8 cellular contexts compared by ENCODE assay signal in the genomic region with DNA sequence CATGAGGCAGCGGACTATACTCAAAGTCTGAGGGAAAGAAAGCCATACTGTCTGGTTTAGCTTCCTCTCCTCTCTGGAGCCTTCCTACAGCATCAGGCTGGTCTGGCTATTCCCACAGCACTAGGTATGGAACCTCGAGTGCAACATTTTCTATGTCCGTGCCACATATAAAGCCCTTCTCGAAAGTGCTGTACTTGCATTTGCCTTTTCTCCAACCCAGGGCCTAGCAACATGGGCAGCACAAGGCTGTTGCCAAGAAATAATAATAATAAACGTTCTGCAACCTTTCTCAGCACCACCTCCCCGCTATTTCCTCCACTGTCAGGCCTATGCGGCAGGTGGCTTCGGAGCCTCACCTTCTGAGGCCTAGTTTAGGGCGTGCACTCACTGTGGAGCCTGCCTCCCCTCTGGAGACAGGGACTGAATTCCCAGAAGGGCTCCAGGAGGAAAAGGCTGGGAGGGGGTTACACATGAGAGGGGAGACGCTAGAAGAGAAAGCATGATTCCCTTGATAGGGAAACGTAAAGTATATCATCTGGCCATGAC. TPM values are rescaled to one million over a fixed set of nuclear protein-coding genes. Genes with fewer than 3 reads are reported as not detected.
DNase-seq lines count a peak whose midpoint lies in the region; ATAC-seq and TF ChIP-seq lines count a peak whose summit lies in the region.

No MANE protein-coding gene starts in this region.

- H4K20me1 ChIP-seq in DOHH2 (ENCODE audit: control insufficient read depth, insufficient read depth, low read depth, low read length): peaks cover 25% of the 10 kb centered on the region; the same call in 1 of the 2 replicates

- intact Hi-C loops in breast epithelium (cut with DNase I; ENCODE audit: low total_unique reads): no loop called here
- intact Hi-C loops in lower leg skin (cut with DNase I; ENCODE audit: low total_unique reads): no loop called here
- intact Hi-C loops in upper lobe of right lung (cut with DNase I): no loop called here

- peak; percentile 0 for ATAC-seq in GM21786 (IDR thresholded peaks at IDR 0.05; ENCODE audit: unreplicated experiment)
- peak; percentile 25 for ATAC-seq in upper lobe of right lung

- H3K4me2 ChIP-seq in DOHH2 (ENCODE audit: low read length): peak overlapping the region; percentile 95

- peaks cover 56% of the 10 kb centered on the region for H3K36me3 ChIP-seq in DOHH2 (ENCODE audit: control insufficient read depth, low read length)
- H3K36me3 ChIP-seq in breast epithelium: no peaks in the 10 kb centered on the region
- peaks cover 42% of the 10 kb centered on the region for H3K36me3 ChIP-seq in upper lobe of right lung

- WGBS in lower leg skin, 2 donors: 12 to 14% methylated on average over 11 of the region's 11 CpGs

- TF ChIP-seq POLR2A in breast epithelium (IDR thresholded peaks at IDR 0.05): no peak
- no peak for TF ChIP-seq POLR2A in lower leg skin (IDR thresholded peaks at IDR 0.05)

- H3K9me2 ChIP-seq in DOHH2 (replicated peaks; ENCODE audit: control insufficient read depth, low read length): no peaks in the 10 kb centered on the region

- H3K27me3 ChIP-seq in DOHH2 (ENCODE audit: control insufficient read depth, low read length) (no peaks in the 10 kb centered on the region), breast epithelium (no peaks in the 10 kb centered on the region), upper lobe of right lung (no peaks in the 10 kb centered on the region)

- DNase-seq in NCI-H1105 (lab: John Stamatoyannopoulos, UW) (peak; percentile 4), breast epithelium (ENCODE audit: low spot score in 2 of 2) (no peak), lower leg skin (ENCODE audit: low spot score in 2 of 2) (no peak), upper lobe of right lung (no peak), mucosa of gallbladder (ENCODE audit: low spot score) (no peak), LoVo (ENCODE audit: low spot score) (no peak)

- TF ChIP-seq CTCF in DOHH2 (IDR thresholded peaks at IDR 0.05; ENCODE audit: low read depth, low read length, poor library complexity, severe bottlenecking) (no peak), breast epithelium (IDR thresholded peaks at IDR 0.05) (no peak), lower leg skin (IDR thresholded peaks at IDR 0.05) (no peak), upper lobe of right lung (IDR thresholded peaks at IDR 0.05) (no peak)

- H3K4me3 ChIP-seq in DOHH2 (ENCODE audit: low read length) (peak overlapping the region; percentile 83), breast epithelium (peak overlapping the region; percentile 98 to 99 (median 99)), lower leg skin (ENCODE audit: low read depth, poor library complexity, severe bottlenecking) (peak overlapping the region; percentile 74), upper lobe of right lung (peak overlapping the region; percentile 96)

- H3F3A ChIP-seq in DOHH2 (ENCODE audit: control insufficient read depth, insufficient read depth): 0 out of 2 replicates have a peak, but pooled peaks cover 3% of the 10 kb centered on the region

- H3K4me1 ChIP-seq in DOHH2 (ENCODE audit: control insufficient read depth, low read length) (peaks cover 27% of the 10 kb centered on the region), breast epithelium (peaks cover 0 to 4% of the 10 kb centered on the region in 2 donors), upper lobe of right lung (peaks cover 14% of the 10 kb centered on the region)

- H3K9me3 ChIP-seq in DOHH2 (ENCODE audit: control insufficient read depth, insufficient read depth, low read length): no peaks in the 10 kb centered on the region
- no peaks in the 10 kb centered on the region for H3K9me3 ChIP-seq in breast epithelium
- no peaks in the 10 kb centered on the region for H3K9me3 ChIP-seq in upper lobe of right lung

- H3K27ac ChIP-seq in DOHH2 (ENCODE audit: low read depth, low read length): peak overlapping the region; percentile 36
- peak overlapping the region; percentile 91 to 92 for H3K27ac ChIP-seq in breast epithelium
- H3K27ac ChIP-seq in upper lobe of right lung: peak overlapping the region; percentile 88

- H3K79me2 ChIP-seq in DOHH2 (ENCODE audit: control insufficient read depth, low read length): peaks cover 61% of the 10 kb centered on the region

RNA-seq across cellular contexts. Expression of a gene that starts 0.7 kb away (rescaled TPM):
- 10 to 100 TPM; 25.6 to 29.9 (median 25.9) TPM for total RNA-seq in breast epithelium
- total RNA-seq in lower leg skin: 10 to 100 TPM; 18.5 to 30.4 (median 24.9) TPM
- total RNA-seq in upper lobe of right lung: 31.8 TPM
- total RNA-seq in mucosa of gallbladder: 27.7 TPM

Comparison
In these comparisons a context has a peak if more than half of its experiments do, and no peak if none do; other contexts are left out.
1. H3K27ac ChIP-seq: peak in every context shown above with its lines; median percentile 92 in breast epithelium; 88 in upper lobe of right lung; 36 in DOHH2.